Comparison of ENCODE assay signal across 16 cellular contexts in the genomic region with DNA sequence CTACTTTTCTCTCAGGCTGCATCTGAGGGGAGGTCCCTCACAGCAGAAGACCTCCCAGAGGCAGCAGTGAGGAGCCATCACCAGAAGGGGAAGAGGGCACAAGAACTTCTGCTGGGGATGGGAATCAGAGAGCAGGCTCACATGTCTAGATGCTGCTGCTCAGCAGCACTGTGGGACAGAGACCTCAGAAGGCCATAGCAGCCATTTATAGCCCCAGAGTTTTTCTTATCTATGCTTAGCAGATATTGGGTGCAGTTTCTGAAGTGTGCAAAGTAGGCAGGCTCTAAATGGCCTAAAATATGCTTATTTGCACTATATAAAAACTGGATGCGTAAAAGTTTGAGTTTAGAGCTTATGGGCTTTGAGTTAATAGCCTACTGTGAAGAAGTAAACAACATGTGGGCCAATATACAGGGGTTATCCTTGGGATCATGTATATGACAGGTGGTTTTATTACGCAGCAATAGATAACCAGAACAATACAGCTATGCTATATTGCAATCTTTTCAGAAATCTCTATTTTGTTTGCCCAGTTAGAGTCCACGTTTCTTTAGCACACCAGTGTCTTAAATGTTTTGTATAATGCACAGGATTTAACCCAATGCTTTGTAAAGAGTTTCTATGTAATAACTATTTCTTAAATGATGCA.
DNase-seq lines count a peak whose midpoint lies in the region; ATAC-seq, FAIRE-seq and TF ChIP-seq lines count a peak whose summit lies in the region.
"Had no signal": no experiment of that assay in that cellular context is flagged by ENCODE, and none has a peak within 500 bp of the region (broad histone marks: within the 10 kb centered on the region; RNA-seq: fewer than 3 reads in every experiment).

No MANE protein-coding gene starts in this region.

- no peaks in the 10 kb centered on the region for H3K9me3 Mint-ChIP-seq in Caco-2 (ENCODE audit: unreplicated experiment)

- H3K27ac ChIP-seq in OCI-LY3 (ENCODE audit: low read length) (no peak overlapping the region), K562 (ENCODE audit: extremely low read depth, low read depth, low read length) (no peak overlapping the region), neuronal stem cell (replicated peaks; ENCODE audit: low read length) (no peak overlapping the region)

- H3K18ac ChIP-seq in neuronal stem cell (ENCODE audit: low read length): no peak overlapping the region

- no peaks in the 10 kb centered on the region for H3K27me3 Mint-ChIP-seq in Caco-2 (ENCODE audit: insufficient read depth, unreplicated experiment)

- no peaks in the 10 kb centered on the region for H3K9me3 ChIP-seq in Caco-2
- no peaks in the 10 kb centered on the region for H3K9me3 ChIP-seq in OCI-LY3 (ENCODE audit: insufficient read depth, low read length)
- H3K9me3 ChIP-seq in K562 (replicated peaks; ENCODE audit: control insufficient read depth, insufficient read depth, low read depth, low read length): no peaks in the 10 kb centered on the region
- no peaks in the 10 kb centered on the region for H3K9me3 ChIP-seq in neuronal stem cell (replicated peaks in 1 of 2; ENCODE audit: control insufficient read depth in 2 of 2, insufficient read depth in 1 of 2, low read depth in 1 of 2, low read length in 2 of 2)
- H3K9me3 ChIP-seq: HAP-1 had no signal

- no peak overlapping the region for H3K23ac ChIP-seq in neuronal stem cell (ENCODE audit: low read depth, low read length, poor library complexity)

- intact Hi-C loops in Caco-2 (cut with micrococcal nuclease; ENCODE audit: unreplicated experiment) (no loop called here), K562 (cut with micrococcal nuclease) (no loop called here)

- in situ Hi-C loops in K562 (cut with MboI): no loop called here

- no peak overlapping the region for H2BK120ac ChIP-seq in neuronal stem cell (ENCODE audit: low read depth, low read length)

- no peak overlapping the region for H3K4ac ChIP-seq in neuronal stem cell (ENCODE audit: low read length)

- H4K8ac ChIP-seq in neuronal stem cell (ENCODE audit: low read depth, low read length): no peak overlapping the region

- H3K4me1 ChIP-seq in Caco-2: peaks cover 34% of the 10 kb centered on the region
- H3K4me1 ChIP-seq in OCI-LY3 (ENCODE audit: low read length): peaks cover 9% of the 10 kb centered on the region
- peaks cover 0 to 17% of the 10 kb centered on the region in 2 experiments; a peak in 4 of 5 replicates for H3K4me1 ChIP-seq in K562 (replicated peaks in 1 of 2; ENCODE audit: control insufficient read depth in 2 of 2, insufficient read depth in 2 of 2, low read length in 2 of 2)
- H3K4me1 ChIP-seq in neuronal stem cell (ENCODE audit: control insufficient read depth in 2 of 2, insufficient read depth in 1 of 2, low read depth in 1 of 2, low read length in 2 of 2): no peaks in the 10 kb centered on the region

- 5% methylated on average over 3 of the region's 3 CpGs for WGBS in K562 (ENCODE audit: insufficient coverage, low coverage, missing lambda C conversion rate)
- no CpG with 5 or more reads among the region's 3 CpGs for WGBS in neuronal stem cell (ENCODE audit: extremely low coverage in 2 of 2, insufficient read length in 2 of 2, insufficient replicate concordance in 1 of 2), 2 donors

- no peak overlapping the region for H4K91ac ChIP-seq in neuronal stem cell (ENCODE audit: low read depth, low read length, poor library complexity)

- TF ChIP-seq RAD21 in K562 (CRISPR knock-in tag; conservative IDR thresholded peaks at IDR 0.05 in 1 of 2, IDR thresholded peaks at IDR 0.05 in 1 of 2): no peak

- H3K4me1 Mint-ChIP-seq in Caco-2 (ENCODE audit: low read depth, unreplicated experiment): peaks cover 24% of the 10 kb centered on the region

- H2BK5ac ChIP-seq in neuronal stem cell (ENCODE audit: low read length): no peak overlapping the region

- DNase-seq in Caco-2 (no peak), K562 (ENCODE audit: extremely low read depth in 1 of 4, low spot score in 3 of 4) (peak; percentile 8 to 68 (median 30)), neuronal stem cell (ENCODE audit: low spot score) (no peak), globus pallidus (ENCODE audit: low spot score) (no peak)
- DNase-seq: COR-L47; DMS153; MV-4-11; NCI-H1417 treated with DMSO at 0.1 percent for 48 hours; NCI-H1930; NCI-H69; NK-92 treated with Interleukin-12 subunit alpha and Interleukin-12 subunit beta, amount 100 ng/mL, for 24 hours had no signal

- POLR2A ChIA-PET in Caco-2 (lab: Charles Lee) (interaction anchor here (0.6 kb wide), 1 partner anchor 419 kb away, joined by 3 read pairs; no protein-coding TSS in a partner anchor), K562 (lab: Yijun Ruan, JAX) (interaction anchor here (0.8 kb wide), 1 partner anchor 20 kb away, joined by 3 read pairs; no protein-coding TSS in a partner anchor)

- H3K79me1 ChIP-seq in neuronal stem cell (ENCODE audit: low read depth, low read length): no peaks in the 10 kb centered on the region

- no peak for TF ChIP-seq POLR2A in K562 (conservative IDR thresholded peaks at IDR 0.05)

- TF ChIP-seq CTCF in Caco-2 (IDR thresholded peaks at IDR 0.05; ENCODE audit: insufficient read depth in 1 of 2, low read depth in 1 of 2, low read length in 1 of 2, severe bottlenecking in 1 of 2, unreplicated experiment in 1 of 2) (no peak), OCI-LY3 (IDR thresholded peaks at IDR 0.05; ENCODE audit: low read depth, low read length) (no peak), K562 (IDR thresholded peaks at IDR 0.05 in 2 of 3, conservative IDR thresholded peaks at IDR 0.05 in 1 of 3; ENCODE audit: insufficient read depth in 2 of 3, low read depth in 1 of 3, low read length in 3 of 3) (no peak)

- H3K27me3 ChIP-seq in Caco-2 (replicated peaks; ENCODE audit: control insufficient read depth, insufficient read depth, low read length) (no peaks in the 10 kb centered on the region), OCI-LY3 (ENCODE audit: low read depth, low read length) (no peaks in the 10 kb centered on the region), K562 (ENCODE audit: control insufficient read depth in 2 of 2, insufficient read depth in 2 of 2, low read length in 2 of 2) (no peaks in the 10 kb centered on the region), neuronal stem cell (ENCODE audit: control insufficient read depth in 3 of 3, insufficient read depth in 3 of 3, low read depth in 1 of 3, low read length in 3 of 3) (no peaks in the 10 kb centered on the region)

- H3K79me2 ChIP-seq in OCI-LY3 (ENCODE audit: low read length) (no peaks in the 10 kb centered on the region), K562 (ENCODE audit: control insufficient read depth, insufficient read depth, low read length) (no peaks in the 10 kb centered on the region)

- CTCF ChIA-PET in Caco-2 (lab: Charles Lee): interaction anchor here (1.0 to 1.9 kb wide), 2 partner anchors 60 to 100 kb away, joined by 4 to 5 read pairs; no protein-coding TSS in a partner anchor
- CTCF ChIA-PET in K562 (lab: Yijun Ruan, JAX; ENCODE audit: low intra/inter-chr PET ratio): no interaction called here

- no peak for TF ChIP-seq EP300 in K562 (IDR thresholded peaks at IDR 0.05; ENCODE audit: low read length)

- 0 out of 2 replicates have a peak overlapping the region, but pooled peaks have one; percentile 30 for H2AFZ ChIP-seq in OCI-LY3 (ENCODE audit: low read depth, low read length)
- peak overlapping the region; percentile 83; the same call in 1 of the 2 replicates for H2AFZ ChIP-seq in K562 (ENCODE audit: low read depth, low read length)
- H2AFZ ChIP-seq in neuronal stem cell (ENCODE audit: low read length): peak overlapping the region; percentile 45

- H3K36me3 ChIP-seq in Caco-2 (ENCODE audit: control insufficient read depth, insufficient read depth, low read length): no peaks in the 10 kb centered on the region; the same call in 1 of the 2 replicates
- no peaks in the 10 kb centered on the region for H3K36me3 ChIP-seq in OCI-LY3 (replicated peaks; ENCODE audit: low read depth, low read length)
- no peaks in the 10 kb centered on the region for H3K36me3 ChIP-seq in K562 (ENCODE audit: control insufficient read depth, insufficient read depth, low read length)
- H3K36me3 ChIP-seq in neuronal stem cell (replicated peaks in 1 of 2; ENCODE audit: control insufficient read depth in 2 of 2, insufficient read depth in 2 of 2, low read length in 2 of 2): no peaks in the 10 kb centered on the region
- H3K36me3 ChIP-seq: HAP-1 had no signal

- peak overlapping the region; percentile 57 for H3K4me3 Mint-ChIP-seq in Caco-2 (ENCODE audit: unreplicated experiment)
- H3K4me3 Mint-ChIP-seq: CD14-positive monocyte had no signal

- H3K36me3 Mint-ChIP-seq in Caco-2 (ENCODE audit: insufficient read depth, unreplicated experiment): no peaks in the 10 kb centered on the region
- H3K36me3 Mint-ChIP-seq: CD14-positive monocyte had no signal

- no peaks in the 10 kb centered on the region for H4K20me1 ChIP-seq in OCI-LY3 (ENCODE audit: insufficient read depth, low read length)
- no peaks in the 10 kb centered on the region for H4K20me1 ChIP-seq in K562 (replicated peaks; ENCODE audit: control insufficient read depth, insufficient read depth, low read length)

- H3K9ac ChIP-seq in OCI-LY3 (ENCODE audit: low read length): no peak overlapping the region
- H3K9ac ChIP-seq in K562 (ENCODE audit: insufficient read depth in 1 of 2, low read depth in 2 of 2, low read length in 2 of 2): no peak overlapping the region
- H3K9ac ChIP-seq in neuronal stem cell (ENCODE audit: low read depth, low read length, poor library complexity): no peak overlapping the region

- no peak overlapping the region for H2BK12ac ChIP-seq in neuronal stem cell (ENCODE audit: low read length)

- FAIRE-seq in K562 (lab: Jason Lieb, UNC): peak; percentile 73

- no peaks in the 10 kb centered on the region for H3K9me1 ChIP-seq in K562 (ENCODE audit: control insufficient read depth, insufficient read depth, low read length)

- no peak overlapping the region for H2AK5ac ChIP-seq in neuronal stem cell (ENCODE audit: low read depth, low read length)

- H3K4me2 ChIP-seq in OCI-LY3 (ENCODE audit: low read length) (no peak overlapping the region), K562 (ENCODE audit: insufficient read depth, low read length) (peak overlapping the region; percentile 52; the same call in 1 of the 2 replicates), neuronal stem cell (ENCODE audit: insufficient read depth, low read length, poor library complexity, severe bottlenecking) (no peak overlapping the region)

- H2BK15ac ChIP-seq in neuronal stem cell (ENCODE audit: low read length): no peak overlapping the region

- BruUV-seq in Caco-2 (replicated peaks; lab: Mats Ljungman, UMichigan) (no TSS peak), K562 (replicated peaks; lab: Mats Ljungman, UMichigan) (no TSS peak)

- H3K14ac ChIP-seq in neuronal stem cell (ENCODE audit: low read length): no peak overlapping the region

- peak overlapping the region; percentile 97 for H3K27ac Mint-ChIP-seq in Caco-2 (ENCODE audit: unreplicated experiment)

- H3K4me3 ChIP-seq in Caco-2 (ENCODE audit: low read depth, low read length): no peak overlapping the region
- H3K4me3 ChIP-seq in OCI-LY3 (ENCODE audit: low read length): no peak overlapping the region
- no peak overlapping the region for H3K4me3 ChIP-seq in K562
- no peak overlapping the region for H3K4me3 ChIP-seq in neuronal stem cell (ENCODE audit: low read length in 2 of 2)
- H3K4me3 ChIP-seq: HAP-1 had no signal

- ATAC-seq in K562 (peak; percentile 93), HG03571 (IDR thresholded peaks at IDR 0.05; ENCODE audit: unreplicated experiment) (no peak), GM19452 (IDR thresholded peaks at IDR 0.05; ENCODE audit: unreplicated experiment) (no peak)

TF ChIP-seq in K562, 482 proteins besides CTCF, POLR2A, EP300 and RAD21 (continues in another document):
- no peak for TF ChIP-seq ZNF444 (CRISPR knock-in tag; IDR thresholded peaks at IDR 0.05)

Comparison
In these comparisons a context has a peak if more than half of its experiments do, and no peak if none do; other contexts are left out.
1. DNase-seq: peak in K562 (4 of 4); none in Caco-2 (0 of 2), neuronal stem cell (single experiment) and globus pallidus (single experiment).
2. H2AFZ ChIP-seq: peak in every context shown above with its lines; median percentile 83 in K562; 45 in neuronal stem cell; 30 in OCI-LY3.